22 cellular contexts compared by ENCODE assay signal in genomic region chr20:53778041-53778516, GRCh38.
DNase-seq lines count a peak whose midpoint lies in the region; ATAC-seq and TF ChIP-seq lines count a peak whose summit lies in the region.
"Had no signal": no experiment of that assay in that cellular context is flagged by ENCODE, and none has a peak within 500 bp of the region (broad histone marks: within the 10 kb centered on the region; RNA-seq: fewer than 3 reads in every experiment).

No MANE protein-coding gene starts in this region.

- H3K9me3 ChIP-seq in breast epithelium: no peaks in the 10 kb centered on the region
- H3K9me3 ChIP-seq in right lobe of liver: no peaks in the 10 kb centered on the region
- H3K9me3 ChIP-seq in vagina: no peaks in the 10 kb centered on the region

- no peaks in the 10 kb centered on the region for H3K27me3 Mint-ChIP-seq in stimulated activated naive B cell treated with anti-CD40 and anti-IgM and Interleukin-4, amounts not matched to agents 10 μg/mL and 1 μg/mL and 100 μg/mL, for 72 hours
- no peaks in the 10 kb centered on the region for H3K27me3 Mint-ChIP-seq in WTC11 (ENCODE audit: low read depth)
- H3K27me3 Mint-ChIP-seq: activated CD4-positive, alpha-beta T cell treated with anti-CD3 and anti-CD28 coated beads, Interleukin-2, amount 10 ng/mL, durations not matched to agents 7 days and 5 days; CD4-positive, alpha-beta memory T cell; naive thymus-derived CD4-positive, alpha-beta T cell had no signal

- POLR2A ChIA-PET in WTC11 (lab: Charles Lee): no interaction called here

- 36% methylated on average over 5 of the region's 9 CpGs for WGBS in right lobe of liver (ENCODE audit: insufficient coverage, low coverage, low lambda C conversion rate, missing lambda C conversion rate)

- H3K27me3 ChIP-seq in breast epithelium (no peaks in the 10 kb centered on the region), right lobe of liver (no peaks in the 10 kb centered on the region), vagina (no peaks in the 10 kb centered on the region)

- TF ChIP-seq POLR2A in breast epithelium (IDR thresholded peaks at IDR 0.05) (no peak), right lobe of liver (IDR thresholded peaks at IDR 0.05) (no peak), vagina (IDR thresholded peaks at IDR 0.05) (no peak)

- peak overlapping the region; percentile 9 for H3K27ac Mint-ChIP-seq in stimulated activated naive B cell treated with anti-CD40 and anti-IgM and Interleukin-4, amounts not matched to agents 10 μg/mL and 1 μg/mL and 100 μg/mL, for 72 hours
- no peak overlapping the region for H3K27ac Mint-ChIP-seq in WTC11
- H3K27ac Mint-ChIP-seq: activated CD4-positive, alpha-beta T cell treated with anti-CD3 and anti-CD28 coated beads, Interleukin-2, amount 10 ng/mL, durations not matched to agents 7 days and 5 days; activated naive CD4-positive, alpha-beta T cell treated with anti-CD3 and anti-CD28 coated beads for 36 hours; activated T-cell treated with anti-CD3 and anti-CD28 coated beads, Interleukin-2, amount 50 U/mL, for 72 hours; CD4-positive, alpha-beta memory T cell; T-helper 1 cell treated with Interleukin-12 subunit alpha and Interleukin-12 subunit beta and Interleukin-4 antibody, amounts not matched to agents 30 μg/mL and 1 μg/mL, for 36 hours had no signal

- H3K9me3 Mint-ChIP-seq in stimulated activated naive B cell treated with anti-CD40 and anti-IgM and Interleukin-4, amounts not matched to agents 10 μg/mL and 1 μg/mL and 100 μg/mL, for 72 hours: no peaks in the 10 kb centered on the region
- 0 out of 2 replicates have a peak, but pooled peaks cover 3% of the 10 kb centered on the region for H3K9me3 Mint-ChIP-seq in WTC11
- H3K9me3 Mint-ChIP-seq: activated CD4-positive, alpha-beta T cell treated with anti-CD3 and anti-CD28 coated beads, Interleukin-2, amount 10 ng/mL, durations not matched to agents 7 days and 5 days; activated naive CD4-positive, alpha-beta T cell treated with anti-CD3 and anti-CD28 coated beads for 36 hours; activated T-cell treated with anti-CD3 and anti-CD28 coated beads, Interleukin-2, amount 50 U/mL, for 72 hours; CD4-positive, alpha-beta memory T cell; naive thymus-derived CD4-positive, alpha-beta T cell; T-helper 1 cell treated with Interleukin-12 subunit alpha and Interleukin-12 subunit beta and Interleukin-4 antibody, amounts not matched to agents 30 μg/mL and 1 μg/mL, for 36 hours had no signal

- no peak for DNase-seq in Right ventricle myocardium inferior (ENCODE audit: missing footprints)
- DNase-seq in left cardiac atrium: no peak
- peak; percentile 66 to 76 for DNase-seq in breast epithelium (ENCODE audit: low spot score in 2 of 2)
- peak; percentile 58 to 88 (median 77) for DNase-seq in right lobe of liver
- no peak for DNase-seq in stimulated activated naive B cell treated with anti-CD40 and anti-IgM and Interleukin-4, amounts not matched to agents 10 μg/mL and 1 μg/mL and 100 μg/mL, for 72 hours
- no peak for DNase-seq in vagina (ENCODE audit: extremely low spot score in 2 of 2)
- DNase-seq in WTC11 (ENCODE audit: low spot score): no peak
- DNase-seq: activated CD4-positive, alpha-beta T cell treated with anti-CD3 and anti-CD28 coated beads, Interleukin-2, amount 10 ng/mL, durations not matched to agents 7 days and 5 days; activated naive CD4-positive, alpha-beta T cell treated with anti-CD3 and anti-CD28 coated beads for 36 hours; activated T-cell treated with anti-CD3 and anti-CD28 coated beads, Interleukin-2, amount 50 U/mL, for 72 hours; amniotic stem cell; CD4-positive, alpha-beta memory T cell; naive thymus-derived CD4-positive, alpha-beta T cell; NCI-H1417 treated with DMSO at 0.1 percent for 48 hours; NCI-H510A; NK-92 treated with Interleukin-12 subunit alpha and Interleukin-12 subunit beta, amount 100 ng/mL, for 24 hours; PC-9 had no signal

- peaks cover 3 to 12% of the 10 kb centered on the region in 2 donors for H3K4me1 Mint-ChIP-seq in stimulated activated naive B cell treated with anti-CD40 and anti-IgM and Interleukin-4, amounts not matched to agents 10 μg/mL and 1 μg/mL and 100 μg/mL, for 72 hours
- H3K4me1 Mint-ChIP-seq in WTC11: peaks cover 6% of the 10 kb centered on the region; the same call in 1 of the 2 replicates
- H3K4me1 Mint-ChIP-seq: activated CD4-positive, alpha-beta T cell treated with anti-CD3 and anti-CD28 coated beads, Interleukin-2, amount 10 ng/mL, durations not matched to agents 7 days and 5 days had no signal

- ATAC-seq in Right ventricle myocardium inferior: peak; percentile 46
- ATAC-seq in left cardiac atrium: no peak
- ATAC-seq in right lobe of liver: peak; percentile 83 to 94 (median 90)
- no peak for ATAC-seq in stimulated activated naive B cell treated with anti-CD40 and anti-IgM and Interleukin-4, amounts not matched to agents 10 μg/mL and 1 μg/mL and 100 μg/mL, for 72 hours (replicated peaks)
- no peak for ATAC-seq in WTC11
- no peak for ATAC-seq in GM18907 (IDR thresholded peaks at IDR 0.05; ENCODE audit: unreplicated experiment)
- ATAC-seq: activated T-cell treated with anti-CD3 and anti-CD28 coated beads, Interleukin-2, amount 50 U/mL, for 72 hours; HCT116; naive thymus-derived CD4-positive, alpha-beta T cell had no signal

- H3K36me3 ChIP-seq in breast epithelium (no peaks in the 10 kb centered on the region), right lobe of liver (no peaks in the 10 kb centered on the region), vagina (no peaks in the 10 kb centered on the region)

- no peak overlapping the region for H3K4me3 Mint-ChIP-seq in stimulated activated naive B cell treated with anti-CD40 and anti-IgM and Interleukin-4, amounts not matched to agents 10 μg/mL and 1 μg/mL and 100 μg/mL, for 72 hours
- H3K4me3 Mint-ChIP-seq in WTC11: no peak overlapping the region
- H3K4me3 Mint-ChIP-seq: activated CD4-positive, alpha-beta T cell treated with anti-CD3 and anti-CD28 coated beads, Interleukin-2, amount 10 ng/mL, durations not matched to agents 7 days and 5 days; activated naive CD4-positive, alpha-beta T cell treated with anti-CD3 and anti-CD28 coated beads for 36 hours; activated T-cell treated with anti-CD3 and anti-CD28 coated beads, Interleukin-2, amount 50 U/mL, for 72 hours; CD4-positive, alpha-beta memory T cell; naive thymus-derived CD4-positive, alpha-beta T cell; T-helper 1 cell treated with Interleukin-12 subunit alpha and Interleukin-12 subunit beta and Interleukin-4 antibody, amounts not matched to agents 30 μg/mL and 1 μg/mL, for 36 hours had no signal

- no peak overlapping the region for H3K4me3 ChIP-seq in breast epithelium
- no peak overlapping the region for H3K4me3 ChIP-seq in right lobe of liver
- no peak overlapping the region for H3K4me3 ChIP-seq in vagina
- H3K4me3 ChIP-seq: coronary artery, PC-9 had no signal

- TF ChIP-seq CTCF in breast epithelium (IDR thresholded peaks at IDR 0.05): no peak
- no peak for TF ChIP-seq CTCF in right lobe of liver (IDR thresholded peaks at IDR 0.05)
- TF ChIP-seq CTCF in vagina (IDR thresholded peaks at IDR 0.05): no peak
- no peak for TF ChIP-seq CTCF in WTC11 (IDR thresholded peaks at IDR 0.05)

- CTCF ChIA-PET in WTC11 (lab: Charles Lee): interaction anchor here (1.6 kb wide), 1 partner anchor 138 kb away, joined by 4 read pairs; no protein-coding TSS in a partner anchor

- H3K4me1 ChIP-seq in breast epithelium (peaks cover 0 to 5% of the 10 kb centered on the region in 2 donors), right lobe of liver (peaks cover 0 to 18% (median 5%) of the 10 kb centered on the region in 4 donors), vagina (peaks cover 17% of the 10 kb centered on the region)

- H3K36me3 Mint-ChIP-seq in stimulated activated naive B cell treated with anti-CD40 and anti-IgM and Interleukin-4, amounts not matched to agents 10 μg/mL and 1 μg/mL and 100 μg/mL, for 72 hours: no peaks in the 10 kb centered on the region
- H3K36me3 Mint-ChIP-seq in WTC11: no peaks in the 10 kb centered on the region
- H3K36me3 Mint-ChIP-seq: CD4-positive, alpha-beta memory T cell; naive thymus-derived CD4-positive, alpha-beta T cell had no signal

- peak overlapping the region in 1 of 2 donors; percentile 33 for H3K27ac ChIP-seq in breast epithelium
- H3K27ac ChIP-seq in right lobe of liver: peak overlapping the region in 2 of 3 donors; percentile 66 to 80
- no peak overlapping the region for H3K27ac ChIP-seq in vagina
- H3K27ac ChIP-seq: coronary artery, HL-60, PC-9 had no signal

- intact Hi-C loops in Right ventricle myocardium inferior (cut with DNase I) (no loop called here), left cardiac atrium (cut with DNase I) (no loop called here), breast epithelium (cut with DNase I; ENCODE audit: low total_unique reads) (no loop called here), right lobe of liver (cut with DNase I) (no loop called here), vagina (cut with DNase I) (no loop called here)

TF ChIP-seq in WTC11, 78 proteins besides CTCF, POLR2A, EP300 and RAD21 (continues in another document):
- no peak for TF ChIP-seq TP53 (CRISPR knock-in tag; IDR thresholded peaks at IDR 0.05)
- TF ChIP-seq ETV6 (CRISPR knock-in tag; IDR thresholded peaks at IDR 0.05): no peak
- TF ChIP-seq NFE2L1 (CRISPR knock-in tag; IDR thresholded peaks at IDR 0.05): no peak
- TF ChIP-seq, protein P1, sequence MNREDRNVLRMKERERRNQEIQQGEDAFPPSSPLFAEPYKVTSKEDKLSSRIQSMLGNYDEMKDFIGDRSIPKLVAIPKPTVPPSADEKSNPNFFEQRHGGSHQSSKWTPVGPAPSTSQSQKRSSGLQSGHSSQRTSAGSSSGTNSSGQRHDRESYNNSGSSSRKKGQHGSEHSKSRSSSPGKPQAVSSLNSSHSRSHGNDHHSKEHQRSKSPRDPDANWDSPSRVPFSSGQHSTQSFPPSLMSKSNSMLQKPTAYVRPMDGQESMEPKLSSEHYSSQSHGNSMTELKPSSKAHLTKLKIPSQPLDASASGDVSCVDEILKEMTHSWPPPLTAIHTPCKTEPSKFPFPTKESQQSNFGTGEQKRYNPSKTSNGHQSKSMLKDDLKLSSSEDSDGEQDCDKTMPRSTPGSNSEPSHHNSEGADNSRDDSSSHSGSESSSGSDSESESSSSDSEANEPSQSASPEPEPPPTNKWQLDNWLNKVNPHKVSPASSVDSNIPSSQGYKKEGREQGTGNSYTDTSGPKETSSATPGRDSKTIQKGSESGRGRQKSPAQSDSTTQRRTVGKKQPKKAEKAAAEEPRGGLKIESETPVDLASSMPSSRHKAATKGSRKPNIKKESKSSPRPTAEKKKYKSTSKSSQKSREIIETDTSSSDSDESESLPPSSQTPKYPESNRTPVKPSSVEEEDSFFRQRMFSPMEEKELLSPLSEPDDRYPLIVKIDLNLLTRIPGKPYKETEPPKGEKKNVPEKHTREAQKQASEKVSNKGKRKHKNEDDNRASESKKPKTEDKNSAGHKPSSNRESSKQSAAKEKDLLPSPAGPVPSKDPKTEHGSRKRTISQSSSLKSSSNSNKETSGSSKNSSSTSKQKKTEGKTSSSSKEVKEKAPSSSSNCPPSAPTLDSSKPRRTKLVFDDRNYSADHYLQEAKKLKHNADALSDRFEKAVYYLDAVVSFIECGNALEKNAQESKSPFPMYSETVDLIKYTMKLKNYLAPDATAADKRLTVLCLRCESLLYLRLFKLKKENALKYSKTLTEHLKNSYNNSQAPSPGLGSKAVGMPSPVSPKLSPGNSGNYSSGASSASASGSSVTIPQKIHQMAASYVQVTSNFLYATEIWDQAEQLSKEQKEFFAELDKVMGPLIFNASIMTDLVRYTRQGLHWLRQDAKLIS (CRISPR knock-in tag; IDR thresholded peaks at IDR 0.05; ENCODE audit: borderline replicate concordance): no peak
- TF ChIP-seq EMX1 (CRISPR knock-in tag; IDR thresholded peaks at IDR 0.05): no peak

Comparison
In these comparisons a context has a peak if more than half of its experiments do, and no peak if none do; other contexts are left out.
1. ATAC-seq: peak in Right ventricle myocardium inferior (single experiment) and right lobe of liver (4 of 4); none in left cardiac atrium (0 of 2), stimulated activated naive B cell treated with anti-CD40 and anti-IgM and Interleukin-4, amounts not matched to agents 10 μg/mL and 1 μg/mL and 100 μg/mL, for 72 hours (0 of 2), WTC11 (single experiment) and GM18907 (single experiment).
2. DNase-seq: peak in breast epithelium (2 of 2) and right lobe of liver (3 of 3); none in Right ventricle myocardium inferior (single experiment), left cardiac atrium (single experiment), stimulated activated naive B cell treated with anti-CD40 and anti-IgM and Interleukin-4, amounts not matched to agents 10 μg/mL and 1 μg/mL and 100 μg/mL, for 72 hours (single experiment), vagina (0 of 2) and WTC11 (single experiment).